Comparison of ENCODE assay signal across 8 cellular contexts in the genomic region with DNA sequence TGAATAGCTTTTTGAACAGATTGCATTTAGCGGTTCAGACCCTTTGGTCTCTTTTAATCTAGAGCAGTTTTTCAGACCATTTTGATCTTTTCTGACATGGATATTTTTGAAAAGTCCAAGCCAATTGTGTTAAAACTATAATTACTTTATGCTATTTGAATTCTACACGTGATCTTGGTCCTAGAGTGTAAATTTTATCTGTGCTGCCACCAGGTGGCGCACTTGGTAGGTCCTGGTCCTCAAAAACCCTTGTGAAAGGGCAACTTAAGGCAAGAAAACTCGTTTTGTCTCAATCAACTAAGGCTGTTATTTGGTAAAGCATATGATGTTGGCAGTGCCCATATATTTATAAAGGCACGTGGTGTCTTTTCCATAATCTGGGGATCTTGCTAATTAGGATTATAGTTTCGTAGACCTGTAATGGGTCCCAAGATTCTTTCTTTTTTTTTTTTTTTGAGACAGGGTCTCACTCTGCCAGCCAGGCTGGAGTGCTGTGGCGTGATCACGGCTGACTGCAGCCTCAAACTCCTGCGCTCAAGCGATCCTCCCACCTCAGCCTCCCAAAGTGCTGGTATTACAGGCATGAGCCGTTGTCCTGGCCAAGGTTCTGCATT. TPM values are rescaled to one million over a fixed set of nuclear protein-coding genes. Genes with fewer than 3 reads are reported as not detected.
DNase-seq lines count a peak whose midpoint lies in the region; ATAC-seq and TF ChIP-seq lines count a peak whose summit lies in the region.

No MANE protein-coding gene starts in this region.

- H3K4me3 Mint-ChIP-seq in activated CD4-positive, alpha-beta T cell treated with anti-CD3 and anti-CD28 coated beads, Interleukin-2, amount 10 ng/mL, durations not matched to agents 24 days and 14 days = no peak overlapping the region

- H3K4me3 ChIP-seq in mesenchymal stem cell (ENCODE audit: insufficient read depth in 1 of 2, low read depth in 1 of 2, low read length in 2 of 2) = no peak overlapping the region

- no peaks in the 10 kb centered on the region for H3K9me3 ChIP-seq in mesenchymal stem cell (ENCODE audit: control insufficient read depth, low read length)

- no peaks in the 10 kb centered on the region for H3K36me3 ChIP-seq in mesenchymal stem cell (ENCODE audit: control insufficient read depth in 1 of 2, insufficient read depth in 2 of 2, low read depth in 1 of 2, low read length in 2 of 2)

- no peak overlapping the region for H4K91ac ChIP-seq in mesenchymal stem cell (ENCODE audit: low read length)

- in situ Hi-C loops in ACHN (cut with HindIII; ENCODE audit: low pct_ligation_motif_present, low pct_unique_long_range_greater_than_20kb, low sequenced_read_pairs) = no loop called here
- in situ Hi-C loops in GM13976 (cut with MboI; ENCODE audit: low sequenced_read_pairs, unreplicated experiment) = loop anchor here (25.0 kb wide), 1 partner anchor 330 kb away; no protein-coding TSS in a partner anchor

- H2AK5ac ChIP-seq in mesenchymal stem cell (ENCODE audit: low read length, severe bottlenecking) = no peak overlapping the region

- H2BK12ac ChIP-seq in mesenchymal stem cell (ENCODE audit: low read length in 2 of 2) = no peak overlapping the region

- H2BK15ac ChIP-seq in mesenchymal stem cell (ENCODE audit: low read depth, poor library complexity, severe bottlenecking) = no peak overlapping the region

- H3K18ac ChIP-seq in mesenchymal stem cell (ENCODE audit: low read depth in 1 of 2, low read length in 2 of 2) = no peak overlapping the region

- no peaks in the 10 kb centered on the region for H3K27me3 Mint-ChIP-seq in activated CD4-positive, alpha-beta T cell treated with anti-CD3 and anti-CD28 coated beads, Interleukin-2, amount 10 ng/mL, durations not matched to agents 24 days and 14 days

- 46% methylated on average over 9 of the region's 11 CpGs for WGBS in mesenchymal stem cell

- peak; percentile 62 for DNase-seq in ACHN
- peak; percentile 77 for DNase-seq in GM13976 (ENCODE audit: low spot score)
- peak; percentile 64 for DNase-seq in NCI-H460 (ENCODE audit: extremely low read depth, low read depth)
- peak; percentile 89 for DNase-seq in activated CD4-positive, alpha-beta T cell treated with anti-CD3 and anti-CD28 coated beads, Interleukin-2, amount 10 ng/mL, durations not matched to agents 24 days and 14 days
- DNase-seq in effector CD4-positive, alpha-beta T cell = peak; percentile 60
- DNase-seq in mesenchymal stem cell = peak; percentile 69
- peak; percentile 48 to 49 for DNase-seq in stimulated activated CD8-positive, alpha-beta memory T cell treated with anti-CD3 and anti-CD28 coated beads, Interleukin-2, amount 100 ng/mL, for 1 hour (ENCODE audit: low read depth in 2 of 2)

- H3K9ac ChIP-seq in mesenchymal stem cell (ENCODE audit: low read length) = peak overlapping the region; percentile 17

- H3K4me1 ChIP-seq in mesenchymal stem cell (ENCODE audit: control insufficient read depth, insufficient read depth, low read depth, low read length) = no peaks in the 10 kb centered on the region

- no peaks in the 10 kb centered on the region for H3K27me3 ChIP-seq in mesenchymal stem cell (ENCODE audit: control insufficient read depth in 1 of 2, insufficient read depth in 1 of 2, low read length in 2 of 2)

- no peak overlapping the region for H4K8ac ChIP-seq in mesenchymal stem cell (ENCODE audit: low read length)

- H2AFZ ChIP-seq in mesenchymal stem cell (ENCODE audit: low read depth, low read length) = no peak overlapping the region

- intact Hi-C loops in activated CD4-positive, alpha-beta T cell treated with anti-CD3 and anti-CD28 coated beads, Interleukin-2, amount 10 ng/mL, durations not matched to agents 24 days and 14 days (cut with micrococcal nuclease) = loop anchor here (1.0 to 5.0 kb wide), 2 partner anchors 113 to 185 kb away; no protein-coding TSS in a partner anchor

- H3K23ac ChIP-seq in mesenchymal stem cell (ENCODE audit: low read length in 2 of 2) = no peak overlapping the region

- no peak overlapping the region for H3K4me2 ChIP-seq in mesenchymal stem cell (ENCODE audit: low read length, poor library complexity, severe bottlenecking)

- no peaks in the 10 kb centered on the region for H3K9me3 Mint-ChIP-seq in activated CD4-positive, alpha-beta T cell treated with anti-CD3 and anti-CD28 coated beads, Interleukin-2, amount 10 ng/mL, durations not matched to agents 24 days and 14 days

- no peak overlapping the region for H3K14ac ChIP-seq in mesenchymal stem cell (ENCODE audit: low read length in 2 of 2)

- no peak overlapping the region for H3K27ac ChIP-seq in mesenchymal stem cell (ENCODE audit: low read length, poor library complexity, severe bottlenecking)

- no peak overlapping the region for H3K4ac ChIP-seq in mesenchymal stem cell (ENCODE audit: low read depth in 1 of 2, low read length in 2 of 2)

- H3K4me1 Mint-ChIP-seq in activated CD4-positive, alpha-beta T cell treated with anti-CD3 and anti-CD28 coated beads, Interleukin-2, amount 10 ng/mL, durations not matched to agents 24 days and 14 days = peaks cover 4% of the 10 kb centered on the region

- peak; percentile 76 for TF ChIP-seq CTCF in GM13976 (IDR thresholded peaks at IDR 0.05; ENCODE audit: borderline replicate concordance, control extremely low read depth, extremely low read depth, insufficient read depth, missing control alignments)

- no peak for ATAC-seq in HG03432 (IDR thresholded peaks at IDR 0.05; ENCODE audit: unreplicated experiment)

- no peaks in the 10 kb centered on the region for H3K79me1 ChIP-seq in mesenchymal stem cell (replicated peaks; ENCODE audit: low read length, poor library complexity, severe bottlenecking)

- H2BK5ac ChIP-seq in mesenchymal stem cell (ENCODE audit: low read depth, low read length, poor library complexity, severe bottlenecking) = no peak overlapping the region

- H3K27ac Mint-ChIP-seq in activated CD4-positive, alpha-beta T cell treated with anti-CD3 and anti-CD28 coated beads, Interleukin-2, amount 10 ng/mL, durations not matched to agents 24 days and 14 days = no peak overlapping the region

- no peak overlapping the region for H2BK120ac ChIP-seq in mesenchymal stem cell (ENCODE audit: low read depth, low read length)

- H3K36me3 Mint-ChIP-seq in activated CD4-positive, alpha-beta T cell treated with anti-CD3 and anti-CD28 coated beads, Interleukin-2, amount 10 ng/mL, durations not matched to agents 24 days and 14 days (ENCODE audit: low read depth) = no peaks in the 10 kb centered on the region

RNA-seq across cellular contexts. Expression of gene TEX2, which starts 43.9 kb away (rescaled TPM):
- total RNA-seq in NCI-H460 (2014; rRNA removed; shearing (Covaris generic)) = 13.9 TPM in 2 replicates
- polyA plus RNA-seq in NCI-H460 (2014; cell fraction: nucleus; rRNA removed) = 8.6 and 19.2 TPM in 2 replicates
- 22.2 and 23.9 TPM in 2 replicates for total RNA-seq in activated CD4-positive, alpha-beta T cell treated with anti-CD3 and anti-CD28 coated beads, Interleukin-2, amount 10 ng/mL, durations not matched to agents 24 days and 14 days
- polyA plus RNA-seq in mesenchymal stem cell (2013, experiment 1 of 2) = 14.2 TPM
- 13.9 TPM for polyA plus RNA-seq in mesenchymal stem cell (2013, experiment 2 of 2)
